ENCODE assay signal across 1 cellular context in genomic region chr22:38431266-38432010, GRCh38.
TF ChIP-seq lines count a peak whose summit lies in the region.

No MANE protein-coding gene starts in this region.

TF ChIP-seq in GM23338, 12 proteins besides CTCF, POLR2A, EP300 and RAD21 (continued from another document):
- TF ChIP-seq ETS1 (IDR thresholded peaks at IDR 0.05) = no peak
- TF ChIP-seq ZNF114 (CRISPR knock-in tag; IDR thresholded peaks at IDR 0.05) = no peak
- TF ChIP-seq, protein P1, sequence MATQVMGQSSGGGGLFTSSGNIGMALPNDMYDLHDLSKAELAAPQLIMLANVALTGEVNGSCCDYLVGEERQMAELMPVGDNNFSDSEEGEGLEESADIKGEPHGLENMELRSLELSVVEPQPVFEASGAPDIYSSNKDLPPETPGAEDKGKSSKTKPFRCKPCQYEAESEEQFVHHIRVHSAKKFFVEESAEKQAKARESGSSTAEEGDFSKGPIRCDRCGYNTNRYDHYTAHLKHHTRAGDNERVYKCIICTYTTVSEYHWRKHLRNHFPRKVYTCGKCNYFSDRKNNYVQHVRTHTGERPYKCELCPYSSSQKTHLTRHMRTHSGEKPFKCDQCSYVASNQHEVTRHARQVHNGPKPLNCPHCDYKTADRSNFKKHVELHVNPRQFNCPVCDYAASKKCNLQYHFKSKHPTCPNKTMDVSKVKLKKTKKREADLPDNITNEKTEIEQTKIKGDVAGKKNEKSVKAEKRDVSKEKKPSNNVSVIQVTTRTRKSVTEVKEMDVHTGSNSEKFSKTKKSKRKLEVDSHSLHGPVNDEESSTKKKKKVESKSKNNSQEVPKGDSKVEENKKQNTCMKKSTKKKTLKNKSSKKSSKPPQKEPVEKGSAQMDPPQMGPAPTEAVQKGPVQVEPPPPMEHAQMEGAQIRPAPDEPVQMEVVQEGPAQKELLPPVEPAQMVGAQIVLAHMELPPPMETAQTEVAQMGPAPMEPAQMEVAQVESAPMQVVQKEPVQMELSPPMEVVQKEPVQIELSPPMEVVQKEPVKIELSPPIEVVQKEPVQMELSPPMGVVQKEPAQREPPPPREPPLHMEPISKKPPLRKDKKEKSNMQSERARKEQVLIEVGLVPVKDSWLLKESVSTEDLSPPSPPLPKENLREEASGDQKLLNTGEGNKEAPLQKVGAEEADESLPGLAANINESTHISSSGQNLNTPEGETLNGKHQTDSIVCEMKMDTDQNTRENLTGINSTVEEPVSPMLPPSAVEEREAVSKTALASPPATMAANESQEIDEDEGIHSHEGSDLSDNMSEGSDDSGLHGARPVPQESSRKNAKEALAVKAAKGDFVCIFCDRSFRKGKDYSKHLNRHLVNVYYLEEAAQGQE (IDR thresholded peaks at IDR 0.05; ENCODE audit: unreplicated experiment) = no peak
- TF ChIP-seq NANOG (IDR thresholded peaks at IDR 0.05; ENCODE audit: borderline replicate concordance) = no peak
- TF ChIP-seq POLR2AphosphoS5 (IDR thresholded peaks at IDR 0.05; ENCODE audit: low read depth) = no peak
- no peak for TF ChIP-seq EZH2phosphoT487 (IDR thresholded peaks at IDR 0.05; ENCODE audit: unreplicated experiment)
